In the genomic region with DNA sequence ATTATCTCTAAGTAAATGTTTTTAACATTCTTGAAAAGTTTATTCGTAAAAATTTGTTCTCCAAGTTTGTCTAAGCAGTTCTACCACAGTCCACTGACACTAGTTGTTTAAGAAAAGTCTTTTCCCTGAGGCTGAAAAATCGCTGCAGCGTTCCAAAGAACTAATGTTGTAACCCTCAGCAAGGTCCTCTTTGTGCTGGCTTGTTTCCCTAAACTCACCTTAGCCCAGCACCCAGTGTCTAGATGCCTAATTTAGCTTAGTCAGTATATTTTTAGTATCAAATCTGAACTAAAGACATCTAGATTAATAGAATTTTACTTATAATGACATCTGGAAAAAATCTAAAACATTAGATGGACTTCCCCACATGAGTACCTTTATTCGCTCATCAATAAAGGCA, we compare ENCODE assay signal across 21 cellular contexts. TPM values are rescaled to one million over a fixed set of nuclear protein-coding genes. Genes with fewer than 3 reads are reported as not detected.
DNase-seq lines count a peak whose midpoint lies in the region; ATAC-seq, FAIRE-seq and TF ChIP-seq lines count a peak whose summit lies in the region.
"Had no signal": no experiment of that assay in that cellular context is flagged by ENCODE, and none has a peak within 500 bp of the region (broad histone marks: within the 10 kb centered on the region; RNA-seq: fewer than 3 reads in every experiment).

No MANE protein-coding gene starts in this region.

- no peak overlapping the region for H2AFZ ChIP-seq in HepG2 (ENCODE audit: low read length)
- H2AFZ ChIP-seq in K562 (ENCODE audit: low read depth, low read length): no peak overlapping the region
- no peak overlapping the region for H2AFZ ChIP-seq in mesenchymal stem cell (ENCODE audit: low read depth, low read length)
- H2AFZ ChIP-seq in trophoblast cell (ENCODE audit: insufficient read depth, low read length, poor library complexity): no peak overlapping the region
- no peak overlapping the region for H2AFZ ChIP-seq in PC-3 (ENCODE audit: low read length)

- H4K91ac ChIP-seq in mesenchymal stem cell (ENCODE audit: low read length) (no peak overlapping the region), trophoblast cell (ENCODE audit: low read depth, low read length) (no peak overlapping the region)

- intact Hi-C loops in HepG2 (cut with micrococcal nuclease; ENCODE audit: unreplicated experiment): no loop called here
- intact Hi-C loops in K562 (cut with micrococcal nuclease): no loop called here
- intact Hi-C loops in PC-3 (cut with micrococcal nuclease): no loop called here

- H3K27ac ChIP-seq in liver (ENCODE audit: low read depth in 1 of 2, low read length in 2 of 2): no peak overlapping the region
- no peak overlapping the region for H3K27ac ChIP-seq in HepG2 (ENCODE audit: extremely low read length, insufficient read depth, low read length)
- no peak overlapping the region for H3K27ac ChIP-seq in K562 (ENCODE audit: extremely low read depth, low read depth, low read length)
- no peak overlapping the region for H3K27ac ChIP-seq in mesenchymal stem cell (ENCODE audit: low read length, poor library complexity, severe bottlenecking)
- no peak overlapping the region for H3K27ac ChIP-seq in trophoblast cell (ENCODE audit: low read depth, low read length)
- no peak overlapping the region for H3K27ac ChIP-seq in PC-3 (ENCODE audit: low read length)

- TF ChIP-seq CTCF in liver (IDR thresholded peaks at IDR 0.05; ENCODE audit: low read depth, low read length, missing input control) (no peak), HepG2 (CRISPR knock-in tag; IDR thresholded peaks at IDR 0.05) (no peak), K562 (IDR thresholded peaks at IDR 0.05 in 2 of 3, conservative IDR thresholded peaks at IDR 0.05 in 1 of 3; ENCODE audit: insufficient read depth in 2 of 3, low read depth in 1 of 3, low read length in 3 of 3) (no peak), PC-3 (conservative IDR thresholded peaks at IDR 0.05; ENCODE audit: low read depth, low read length) (no peak)

- 48% methylated on average over 4 of the region's 4 CpGs for WGBS in liver
- 38% methylated on average over 4 of the region's 4 CpGs for WGBS in HepG2 (ENCODE audit: low lambda C conversion rate)
- WGBS in K562 (ENCODE audit: insufficient coverage, low coverage, missing lambda C conversion rate): 4% methylated on average over 4 of the region's 4 CpGs
- WGBS in mesenchymal stem cell: 83% methylated on average over 4 of the region's 4 CpGs
- WGBS in trophoblast cell (ENCODE audit: extremely low coverage, insufficient coverage, insufficient read length): no CpG with 5 or more reads among the region's 4 CpGs

- H2BK12ac ChIP-seq in mesenchymal stem cell (ENCODE audit: low read length in 2 of 2) (no peak overlapping the region), trophoblast cell (ENCODE audit: low read length) (no peak overlapping the region)

- no peak overlapping the region for H2BK5ac ChIP-seq in mesenchymal stem cell (ENCODE audit: low read depth, low read length, poor library complexity, severe bottlenecking)
- no peak overlapping the region for H2BK5ac ChIP-seq in trophoblast cell (ENCODE audit: low read depth, low read length, poor library complexity)

- H3K27me3 ChIP-seq in liver (ENCODE audit: control insufficient read depth in 4 of 4, insufficient read depth in 4 of 4, low read length in 3 of 4) (no peaks in the 10 kb centered on the region), HepG2 (ENCODE audit: control insufficient read depth in 1 of 2, insufficient read depth in 2 of 2, low read length in 2 of 2) (no peaks in the 10 kb centered on the region), K562 (ENCODE audit: control insufficient read depth in 2 of 2, insufficient read depth in 2 of 2, low read length in 2 of 2) (peaks cover 4% of the 10 kb centered on the region in 2 experiments; a peak in 2 of 5 replicates), mesenchymal stem cell (ENCODE audit: control insufficient read depth in 1 of 2, insufficient read depth in 1 of 2, low read length in 2 of 2) (no peaks in the 10 kb centered on the region), trophoblast cell (ENCODE audit: insufficient read depth, low read length) (no peaks in the 10 kb centered on the region), PC-3 (ENCODE audit: low read length) (no peaks in the 10 kb centered on the region)

- ATAC-seq in HepG2 (no peak), K562 (peak; percentile 33; the same call in 1 of the 3 replicates), PC-3 (no peak), GM18505 (IDR thresholded peaks at IDR 0.05; ENCODE audit: unreplicated experiment) (no peak)

- H3K79me1 ChIP-seq in mesenchymal stem cell (replicated peaks; ENCODE audit: low read length, poor library complexity, severe bottlenecking) (no peaks in the 10 kb centered on the region), trophoblast cell (ENCODE audit: low read length) (no peaks in the 10 kb centered on the region)

- H3K9me3 ChIP-seq in liver (ENCODE audit: control insufficient read depth in 4 of 4, low read length in 3 of 4) (no peaks in the 10 kb centered on the region), HepG2 (ENCODE audit: low read length) (no peaks in the 10 kb centered on the region), K562 (replicated peaks; ENCODE audit: control insufficient read depth, insufficient read depth, low read depth, low read length) (no peaks in the 10 kb centered on the region), mesenchymal stem cell (ENCODE audit: control insufficient read depth, low read length) (peaks cover 4% of the 10 kb centered on the region), trophoblast cell (ENCODE audit: insufficient read depth, low read depth, low read length) (no peaks in the 10 kb centered on the region), PC-3 (ENCODE audit: low read length) (no peaks in the 10 kb centered on the region)
- H3K9me3 ChIP-seq: HAP-1 had no signal

- H3K9ac ChIP-seq in liver (ENCODE audit: low read depth in 1 of 2, low read length in 2 of 2): no peak overlapping the region
- no peak overlapping the region for H3K9ac ChIP-seq in HepG2 (ENCODE audit: insufficient read depth, low read depth, low read length)
- H3K9ac ChIP-seq in K562 (ENCODE audit: insufficient read depth in 1 of 2, low read depth in 2 of 2, low read length in 2 of 2): no peak overlapping the region
- H3K9ac ChIP-seq in mesenchymal stem cell (ENCODE audit: low read length): no peak overlapping the region
- H3K9ac ChIP-seq in trophoblast cell (ENCODE audit: low read length): no peak overlapping the region
- H3K9ac ChIP-seq in PC-3 (ENCODE audit: low read length): no peak overlapping the region

- peak overlapping the region in 1 of 2 experiments; percentile 57 for H3K18ac ChIP-seq in mesenchymal stem cell (ENCODE audit: low read depth in 1 of 2, low read length in 2 of 2)
- no peak overlapping the region for H3K18ac ChIP-seq in trophoblast cell (ENCODE audit: low read length)

- H3K4me1 ChIP-seq in liver (ENCODE audit: control insufficient read depth in 4 of 4, insufficient read depth in 4 of 4, low read length in 3 of 4) (peaks cover 5 to 32% (median 7%) of the 10 kb centered on the region in 4 donors), HepG2 (ENCODE audit: insufficient read depth, low read length) (peaks cover 5% of the 10 kb centered on the region; the same call in 1 of the 2 replicates), K562 (replicated peaks in 1 of 2; ENCODE audit: control insufficient read depth in 2 of 2, insufficient read depth in 2 of 2, low read length in 2 of 2) (no peaks in the 10 kb centered on the region), mesenchymal stem cell (ENCODE audit: control insufficient read depth, insufficient read depth, low read depth, low read length) (no peaks in the 10 kb centered on the region), trophoblast cell (ENCODE audit: control insufficient read depth in 1 of 2, insufficient read depth in 2 of 2, low read length in 2 of 2) (no peaks in the 10 kb centered on the region), PC-3 (ENCODE audit: insufficient read depth, low read length) (peaks cover 10% of the 10 kb centered on the region; the same call in 1 of the 2 replicates)

- H4K20me1 ChIP-seq in HepG2 (ENCODE audit: insufficient read depth, low read length): no peaks in the 10 kb centered on the region
- no peaks in the 10 kb centered on the region for H4K20me1 ChIP-seq in K562 (replicated peaks; ENCODE audit: control insufficient read depth, insufficient read depth, low read length)
- no peaks in the 10 kb centered on the region for H4K20me1 ChIP-seq in PC-3 (ENCODE audit: low read length)

- no peak for TF ChIP-seq POLR2A in HepG2 (IDR thresholded peaks at IDR 0.05; ENCODE audit: insufficient read depth in 1 of 2, low read depth in 2 of 2, low read length in 2 of 2)
- no peak for TF ChIP-seq POLR2A in K562 (conservative IDR thresholded peaks at IDR 0.05)
- TF ChIP-seq POLR2A in GM18505 (IDR thresholded peaks at IDR 0.05; ENCODE audit: borderline replicate concordance, extremely low read depth, insufficient read depth, insufficient read length): no peak

- no peak overlapping the region for H3K4me2 ChIP-seq in HepG2 (ENCODE audit: low read depth, low read length)
- H3K4me2 ChIP-seq in K562 (ENCODE audit: insufficient read depth, low read length): no peak overlapping the region
- no peak overlapping the region for H3K4me2 ChIP-seq in mesenchymal stem cell (ENCODE audit: low read length, poor library complexity, severe bottlenecking)
- no peak overlapping the region for H3K4me2 ChIP-seq in trophoblast cell (ENCODE audit: low read length)
- no peak overlapping the region for H3K4me2 ChIP-seq in PC-3 (ENCODE audit: low read length)

- POLR2A ChIA-PET in HepG2 (lab: Yijun Ruan, JAX) (no interaction called here), K562 (lab: Yijun Ruan, JAX) (no interaction called here), PC-3 (lab: Charles Lee; ENCODE audit: unreplicated experiment) (no interaction called here)

- no peaks in the 10 kb centered on the region for H3K9me2 ChIP-seq in PC-3 (replicated peaks; ENCODE audit: low read length)

- no peak overlapping the region for H4K8ac ChIP-seq in mesenchymal stem cell (ENCODE audit: low read length)
- no peak overlapping the region for H4K8ac ChIP-seq in trophoblast cell (ENCODE audit: low read depth, low read length)

- no peaks in the 10 kb centered on the region for H3K36me3 ChIP-seq in liver (ENCODE audit: control insufficient read depth in 4 of 4, insufficient read depth in 3 of 4, low read depth in 1 of 4, low read length in 3 of 4)
- H3K36me3 ChIP-seq in HepG2 (replicated peaks in 1 of 2; ENCODE audit: control insufficient read depth in 1 of 2, insufficient read depth in 2 of 2, low read length in 2 of 2): no peaks in the 10 kb centered on the region
- H3K36me3 ChIP-seq in K562 (ENCODE audit: control insufficient read depth, insufficient read depth, low read length): no peaks in the 10 kb centered on the region
- no peaks in the 10 kb centered on the region for H3K36me3 ChIP-seq in mesenchymal stem cell (ENCODE audit: control insufficient read depth in 1 of 2, insufficient read depth in 2 of 2, low read depth in 1 of 2, low read length in 2 of 2)
- H3K36me3 ChIP-seq in trophoblast cell (ENCODE audit: control insufficient read depth in 1 of 2, insufficient read depth in 2 of 2, low read length in 2 of 2): no peaks in the 10 kb centered on the region
- H3K36me3 ChIP-seq in PC-3 (ENCODE audit: low read depth, low read length): no peaks in the 10 kb centered on the region
- H3K36me3 ChIP-seq: HAP-1 had no signal

- no peaks in the 10 kb centered on the region for H3K79me2 ChIP-seq in HepG2 (ENCODE audit: insufficient read depth, low read length)
- H3K79me2 ChIP-seq in K562 (ENCODE audit: control insufficient read depth, insufficient read depth, low read length): no peaks in the 10 kb centered on the region
- H3K79me2 ChIP-seq in trophoblast cell (ENCODE audit: control insufficient read depth, insufficient read depth, low read length, poor library complexity): no peaks in the 10 kb centered on the region
- no peaks in the 10 kb centered on the region for H3K79me2 ChIP-seq in PC-3 (ENCODE audit: low read length)

- BruUV-seq in HepG2 (replicated peaks; lab: Mats Ljungman, UMichigan) (no TSS peak), K562 (replicated peaks; lab: Mats Ljungman, UMichigan) (no TSS peak), PC-3 (replicated peaks; lab: Mats Ljungman, UMichigan) (no TSS peak)

- in situ Hi-C loops in HepG2 (cut with HindIII; ENCODE audit: extremely low pct_ligation_motif_present, low pct_unique_long_range_greater_than_20kb): no loop called here
- in situ Hi-C loops in K562 (cut with MboI): no loop called here

- H3F3A ChIP-seq in PC-3 (ENCODE audit: low read length, unreplicated experiment): no peaks in the 10 kb centered on the region

- FAIRE-seq in HepG2 (lab: Jason Lieb, UNC): no peak
- no peak for FAIRE-seq in K562 (lab: Jason Lieb, UNC)
- FAIRE-seq: H54 had no signal

- TF ChIP-seq RAD21 in liver (IDR thresholded peaks at IDR 0.05): no peak
- TF ChIP-seq RAD21 in HepG2 (CRISPR knock-in tag; IDR thresholded peaks at IDR 0.05): no peak
- no peak for TF ChIP-seq RAD21 in K562 (CRISPR knock-in tag; conservative IDR thresholded peaks at IDR 0.05 in 1 of 2, IDR thresholded peaks at IDR 0.05 in 1 of 2)

- H3K23ac ChIP-seq in mesenchymal stem cell (ENCODE audit: low read length in 2 of 2) (no peak overlapping the region), trophoblast cell (ENCODE audit: low read length) (no peak overlapping the region)

- H4K12ac ChIP-seq in trophoblast cell (ENCODE audit: low read depth, low read length): no peak overlapping the region

- DNase-seq in HepG2 (ENCODE audit: low spot score): no peak
- DNase-seq in K562 (ENCODE audit: extremely low read depth in 1 of 4, low spot score in 3 of 4): no peak
- DNase-seq in mesenchymal stem cell: peak; percentile 24
- DNase-seq in trophoblast cell: peak; percentile 50 to 90
- no peak for DNase-seq in PC-3
- DNase-seq in NK-92 treated with Interleukin-12 subunit alpha and Interleukin-12 subunit beta, amount 100 ng/mL, for 24 hours (lab: John Stamatoyannopoulos, UW): no peak
- DNase-seq: 8988T; C1 segment of cervical spinal cord; Calu3; CD4-positive, alpha-beta memory T cell; COR-L47; DMS53; DMS79 treated with DMSO at 0.1 percent for 48 hours; GF-D8; GOT3 had no signal

- no peaks in the 10 kb centered on the region for H3K9me1 ChIP-seq in K562 (ENCODE audit: control insufficient read depth, insufficient read depth, low read length)

- CTCF ChIA-PET in HepG2 (lab: Yijun Ruan, JAX; ENCODE audit: low intra/inter-chr PET ratio, low total read pairs): no interaction called here
- CTCF ChIA-PET in K562 (lab: Yijun Ruan, JAX; ENCODE audit: low intra/inter-chr PET ratio): no interaction called here
- CTCF ChIA-PET in PC-3 (lab: Charles Lee): no interaction called here

- TF ChIP-seq EP300 in HepG2 (IDR thresholded peaks at IDR 0.05; ENCODE audit: low read depth in 2 of 2, low read length in 2 of 2): no peak
- no peak for TF ChIP-seq EP300 in HepG2 (CRISPR knock-in tag; IDR thresholded peaks at IDR 0.05; ENCODE audit: borderline replicate concordance)
- TF ChIP-seq EP300 in K562 (IDR thresholded peaks at IDR 0.05; ENCODE audit: low read length): no peak

- H3K4me3 ChIP-seq in liver (ENCODE audit: low read depth in 1 of 3, low read length in 3 of 3) (no peak overlapping the region), HepG2 (replicated peaks in 1 of 3; ENCODE audit: insufficient read depth in 1 of 3, low read depth in 2 of 3, low read length in 3 of 3) (no peak overlapping the region), K562 (no peak overlapping the region), mesenchymal stem cell (ENCODE audit: insufficient read depth in 1 of 2, low read depth in 1 of 2, low read length in 2 of 2) (no peak overlapping the region), trophoblast cell (ENCODE audit: low read depth, low read length) (no peak overlapping the region), PC-3 (ENCODE audit: low read length) (no peak overlapping the region)
- H3K4me3 ChIP-seq: HAP-1 had no signal

- H2BK15ac ChIP-seq in mesenchymal stem cell (ENCODE audit: low read depth, poor library complexity, severe bottlenecking): no peak overlapping the region

- H2BK120ac ChIP-seq in mesenchymal stem cell (ENCODE audit: low read depth, low read length): no peak overlapping the region
- no peak overlapping the region for H2BK120ac ChIP-seq in trophoblast cell (ENCODE audit: insufficient read depth, low read length, poor library complexity)

- H2AK5ac ChIP-seq in mesenchymal stem cell (ENCODE audit: low read length, severe bottlenecking) (no peak overlapping the region), trophoblast cell (ENCODE audit: low read length) (no peak overlapping the region)

- H3K14ac ChIP-seq in mesenchymal stem cell (ENCODE audit: low read length in 2 of 2) (no peak overlapping the region), trophoblast cell (ENCODE audit: low read length) (no peak overlapping the region)

- H3K4ac ChIP-seq in mesenchymal stem cell (ENCODE audit: low read depth in 1 of 2, low read length in 2 of 2) (no peak overlapping the region), trophoblast cell (ENCODE audit: low read depth, low read length) (no peak overlapping the region)

RNA-seq across cellular contexts. Expression of gene TSPAN12, which starts 30.2 kb away (rescaled TPM):
- total RNA-seq in liver: 10 to 100 TPM; 16.6 to 21.5 TPM
- polyA plus RNA-seq in liver: 10 to 100 TPM; 10.6 to 13.1 TPM
- 0.70 and 0.95 TPM in 2 replicates for total RNA-seq in HepG2 (2016; rRNA removed; fragmentation: Illumina TruSeq; extraction: Trizol)
- 0.53 TPM in 1 of 2 replicates, not detected in the other for total RNA-seq in HepG2 (2016; cell fraction: cytosol; rRNA removed; fragmentation: Illumina TruSeq; extraction: Trizol; ENCODE audit: low read depth)
- total RNA-seq in HepG2 (2016; cell fraction: insoluble cytoplasmic fraction; rRNA removed; fragmentation: Illumina TruSeq; extraction: Trizol): 1.00 and 1.3 TPM in 2 replicates
- total RNA-seq in HepG2 (2016; cell fraction: membrane; rRNA removed; fragmentation: Illumina TruSeq; extraction: Trizol): 0.46 and 0.52 TPM in 2 replicates
- 0.50 and 0.63 TPM in 2 replicates for total RNA-seq in HepG2 (2016; cell fraction: nucleus; rRNA removed; fragmentation: Illumina TruSeq; extraction: Trizol)
- polyA plus RNA-seq in HepG2 (2011; rRNA removed): 0.24 and 0.48 TPM in 2 replicates
- 0.08 and 0.33 TPM in 2 replicates for polyA plus RNA-seq in HepG2 (2011; cell fraction: cytosol; rRNA removed)
- 0.13 and 0.19 TPM in 2 replicates for polyA plus RNA-seq in HepG2 (2011; cell fraction: nucleus; rRNA removed)
- 0.21 and 0.31 TPM in 2 replicates for polyA plus RNA-seq in HepG2 (2012)
- polyA plus RNA-seq in HepG2 (2016; cell fraction: cytosol; fragmentation: Illumina TruSeq; extraction: Trizol; ENCODE audit: low read depth): 0.17 and 0.32 TPM in 2 replicates
- polyA plus RNA-seq in HepG2 (2016; cell fraction: insoluble cytoplasmic fraction; fragmentation: Illumina TruSeq; extraction: Trizol; ENCODE audit: low read depth): 0.62 and 0.80 TPM in 2 replicates
- polyA plus RNA-seq in HepG2 (2016; cell fraction: membrane; fragmentation: Illumina TruSeq; extraction: Trizol; ENCODE audit: low read depth): 0.27 and 0.29 TPM in 2 replicates
- 1.3 and 1.8 TPM in 2 replicates for polyA plus RNA-seq in HepG2 (2016; cell fraction: nucleus; fragmentation: Illumina TruSeq; extraction: Trizol; ENCODE audit: insufficient read depth, low read depth)
- polyA minus RNA-seq in HepG2 (2011; rRNA and poly(A)+ RNA removed; ENCODE audit: low replicate concordance): 0.40 and 9.8 TPM in 2 replicates
- polyA minus RNA-seq in HepG2 (2011; cell fraction: cytosol; rRNA and poly(A)+ RNA removed): not detected in 2 replicates
- polyA minus RNA-seq in HepG2 (2011; cell fraction: nucleus; rRNA and poly(A)+ RNA removed): not detected in 2 replicates
- total RNA-seq in K562 (2011; cell fraction: chromatin; rRNA removed; ENCODE audit: low replicate concordance): 0.95 and 1.5 TPM in 2 replicates
- total RNA-seq in K562 (2011; cell fraction: nucleolus; rRNA removed): 0.17 and 0.53 TPM in 2 replicates
- 1.3 TPM in 1 of 2 replicates, not detected in the other for total RNA-seq in K562 (2011; cell fraction: nucleoplasm; rRNA removed)
- 0.37 and 0.41 TPM in 2 replicates for total RNA-seq in K562 (2014; rRNA removed)
- total RNA-seq in K562 (2014; rRNA removed; fragmentation: Illumina TruSeq; extraction: Trizol): 0.29 and 0.32 TPM in 2 replicates
- total RNA-seq in K562 (2015; rRNA removed; fragmentation: Illumina TruSeq; extraction: Trizol): 0.23 and 0.29 TPM in 2 replicates
- 0.51 and 1.1 TPM in 2 replicates for total RNA-seq in K562 (2021)
- 0.14 and 0.42 TPM in 2 replicates for polyA plus RNA-seq in K562 (2011; rRNA removed)
- polyA plus RNA-seq in K562 (2011; cell fraction: cytosol; rRNA removed): 0.13 and 0.15 TPM in 2 replicates
- 0.22 and 0.23 TPM in 2 replicates for polyA plus RNA-seq in K562 (2011; cell fraction: nucleus; rRNA removed)
- polyA plus RNA-seq in K562 (2012): 0.49 and 0.62 TPM in 2 replicates
- 0.25 and 0.64 TPM in 2 replicates for polyA plus RNA-seq in K562 (2014; fragmentation: Illumina TruSeq; extraction: Trizol)
- under 1 TPM in 1 of 2 experiments, not detected in 1; 0.13 TPM for polyA plus RNA-seq in K562 (2014; fragmentation: Nextera tagmentation; extraction: Ambion mirVana)
- 0.53 and 1.7 TPM in 2 replicates for polyA plus RNA-seq in K562 (2014; rRNA removed)
- 1.3 and 2.2 TPM in 2 replicates for polyA minus RNA-seq in K562 (2011; rRNA and poly(A)+ RNA removed)
- polyA minus RNA-seq in K562 (2011; cell fraction: cytosol; rRNA and poly(A)+ RNA removed): not detected in 2 replicates
- 0.27 and 0.89 TPM in 2 replicates for polyA minus RNA-seq in K562 (2011; cell fraction: nucleus; rRNA and poly(A)+ RNA removed)
- 22.9 TPM for polyA plus RNA-seq in mesenchymal stem cell (2013, experiment 1 of 2)
- 25.0 TPM for polyA plus RNA-seq in mesenchymal stem cell (2013, experiment 2 of 2)
- 12.7 and 13.2 TPM in 2 replicates for polyA plus RNA-seq in trophoblast cell (2013)
- 7.2 and 8.3 TPM in 2 replicates for total RNA-seq in PC-3 (2014; rRNA removed)
- total RNA-seq: CD4-positive, alpha-beta memory T cell; G401 had no signal
- polyA plus RNA-seq: BJ; CD4-positive, alpha-beta memory T cell had no signal

Comparison
In these comparisons a context has a peak if more than half of its experiments do, and no peak if none do; other contexts are left out.
1. DNase-seq: peak in mesenchymal stem cell (single experiment) and trophoblast cell (2 of 2); none in HepG2 (single experiment), K562 (0 of 4), PC-3 (single experiment) and NK-92 treated with Interleukin-12 subunit alpha and Interleukin-12 subunit beta, amount 100 ng/mL, for 24 hours (single experiment).